1 cellular context compared by ENCODE assay signal in genomic region chr5:154406826-154407225, GRCh38.
TF ChIP-seq lines count a peak whose summit lies in the region.

No MANE protein-coding gene starts in this region.

TF ChIP-seq in HCT116, 20 proteins besides CTCF, POLR2A, EP300 and RAD21 (continued from another document):
- TF ChIP-seq, protein P1, sequence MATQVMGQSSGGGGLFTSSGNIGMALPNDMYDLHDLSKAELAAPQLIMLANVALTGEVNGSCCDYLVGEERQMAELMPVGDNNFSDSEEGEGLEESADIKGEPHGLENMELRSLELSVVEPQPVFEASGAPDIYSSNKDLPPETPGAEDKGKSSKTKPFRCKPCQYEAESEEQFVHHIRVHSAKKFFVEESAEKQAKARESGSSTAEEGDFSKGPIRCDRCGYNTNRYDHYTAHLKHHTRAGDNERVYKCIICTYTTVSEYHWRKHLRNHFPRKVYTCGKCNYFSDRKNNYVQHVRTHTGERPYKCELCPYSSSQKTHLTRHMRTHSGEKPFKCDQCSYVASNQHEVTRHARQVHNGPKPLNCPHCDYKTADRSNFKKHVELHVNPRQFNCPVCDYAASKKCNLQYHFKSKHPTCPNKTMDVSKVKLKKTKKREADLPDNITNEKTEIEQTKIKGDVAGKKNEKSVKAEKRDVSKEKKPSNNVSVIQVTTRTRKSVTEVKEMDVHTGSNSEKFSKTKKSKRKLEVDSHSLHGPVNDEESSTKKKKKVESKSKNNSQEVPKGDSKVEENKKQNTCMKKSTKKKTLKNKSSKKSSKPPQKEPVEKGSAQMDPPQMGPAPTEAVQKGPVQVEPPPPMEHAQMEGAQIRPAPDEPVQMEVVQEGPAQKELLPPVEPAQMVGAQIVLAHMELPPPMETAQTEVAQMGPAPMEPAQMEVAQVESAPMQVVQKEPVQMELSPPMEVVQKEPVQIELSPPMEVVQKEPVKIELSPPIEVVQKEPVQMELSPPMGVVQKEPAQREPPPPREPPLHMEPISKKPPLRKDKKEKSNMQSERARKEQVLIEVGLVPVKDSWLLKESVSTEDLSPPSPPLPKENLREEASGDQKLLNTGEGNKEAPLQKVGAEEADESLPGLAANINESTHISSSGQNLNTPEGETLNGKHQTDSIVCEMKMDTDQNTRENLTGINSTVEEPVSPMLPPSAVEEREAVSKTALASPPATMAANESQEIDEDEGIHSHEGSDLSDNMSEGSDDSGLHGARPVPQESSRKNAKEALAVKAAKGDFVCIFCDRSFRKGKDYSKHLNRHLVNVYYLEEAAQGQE (IDR thresholded peaks at IDR 0.05; ENCODE audit: low read depth) = no peak
- no peak for TF ChIP-seq EGR1 (IDR thresholded peaks at IDR 0.05; ENCODE audit: low read depth)
- TF ChIP-seq JUND (IDR thresholded peaks at IDR 0.05) = no peak
- TF ChIP-seq, protein P2, sequence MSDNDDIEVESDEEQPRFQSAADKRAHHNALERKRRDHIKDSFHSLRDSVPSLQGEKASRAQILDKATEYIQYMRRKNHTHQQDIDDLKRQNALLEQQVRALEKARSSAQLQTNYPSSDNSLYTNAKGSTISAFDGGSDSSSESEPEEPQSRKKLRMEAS (IDR thresholded peaks at IDR 0.05) = no peak
- no peak for TF ChIP-seq CEBPB (IDR thresholded peaks at IDR 0.05; ENCODE audit: low read depth)
